ENCODE assay signal across 10 cellular contexts in the genomic region with DNA sequence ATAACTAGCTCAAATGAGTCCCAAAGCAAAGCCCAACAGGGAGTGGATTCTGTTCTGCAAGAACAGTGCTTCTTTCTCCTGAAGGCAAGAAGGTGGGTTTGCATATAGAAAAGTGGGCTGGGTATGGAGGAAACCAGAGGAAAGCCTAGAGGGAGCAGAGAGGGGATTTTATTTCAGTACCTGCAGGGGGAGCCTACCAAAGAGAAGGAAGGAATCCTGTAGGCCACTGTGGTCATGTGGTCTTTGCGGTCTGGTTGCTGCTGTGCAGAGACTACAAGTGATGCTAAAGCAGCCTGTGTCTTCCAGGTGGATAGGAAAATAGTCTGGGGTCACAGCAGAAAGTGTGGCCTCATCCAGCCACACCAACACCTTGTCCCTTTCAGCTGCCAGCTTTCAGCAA. TPM values are rescaled to one million over a fixed set of nuclear protein-coding genes. Genes with fewer than 3 reads are reported as not detected.
DNase-seq lines count a peak whose midpoint lies in the region; ATAC-seq and TF ChIP-seq lines count a peak whose summit lies in the region.
"Had no signal": no experiment of that assay in that cellular context is flagged by ENCODE, and none has a peak within 500 bp of the region (broad histone marks: within the 10 kb centered on the region; RNA-seq: fewer than 3 reads in every experiment).

No MANE protein-coding gene starts in this region.

- intact Hi-C loops in activated CD4-positive, alpha-beta T cell treated with anti-CD3 and anti-CD28 coated beads, Interleukin-2, amount 10 ng/mL, durations not matched to agents 24 days and 14 days (cut with micrococcal nuclease): no loop called here

- H3K9me3 Mint-ChIP-seq in activated CD4-positive, alpha-beta T cell treated with anti-CD3 and anti-CD28 coated beads, Interleukin-2, amount 10 ng/mL, durations not matched to agents 24 days and 14 days: no peaks in the 10 kb centered on the region
- H3K9me3 Mint-ChIP-seq in chondrocyte (ENCODE audit: low read depth) (no peaks in the 10 kb centered on the region), mesothelial cell of epicardium (no peaks in the 10 kb centered on the region)

- H3K27ac Mint-ChIP-seq in activated CD4-positive, alpha-beta T cell treated with anti-CD3 and anti-CD28 coated beads, Interleukin-2, amount 10 ng/mL, durations not matched to agents 24 days and 14 days: no peak overlapping the region
- H3K27ac Mint-ChIP-seq in chondrocyte (ENCODE audit: unreplicated experiment) (peak overlapping the region; percentile 79), mesothelial cell of epicardium (no peak overlapping the region)

- DNase-seq in activated CD4-positive, alpha-beta T cell treated with anti-CD3 and anti-CD28 coated beads, Interleukin-2, amount 10 ng/mL, durations not matched to agents 24 days and 14 days: peak; percentile 77
- no peak for DNase-seq in activated CD4-positive, alpha-beta T cell treated with anti-CD3 and anti-CD28 coated beads, Interleukin-2, amount 50 U/mL, for 4 hours
- DNase-seq in NCI-H82 treated with DMSO at 0.1 percent for 48 hours (lab: John Stamatoyannopoulos, UW; ENCODE audit: unreplicated experiment): peak; percentile 1
- no peak for DNase-seq in chondrocyte (ENCODE audit: low spot score)
- DNase-seq in renal cortical epithelial cell (ENCODE audit: low read depth): peak; percentile 42
- no peak for DNase-seq in middle frontal gyrus (ENCODE audit: extremely low spot score, low spot score)
- DNase-seq in mesothelial cell of epicardium (ENCODE audit: low spot score in 2 of 2, unreplicated experiment in 2 of 2): no peak
- DNase-seq: psoas muscle, upper lobe of left lung had no signal

- no peak overlapping the region for H3K4me3 Mint-ChIP-seq in activated CD4-positive, alpha-beta T cell treated with anti-CD3 and anti-CD28 coated beads, Interleukin-2, amount 10 ng/mL, durations not matched to agents 24 days and 14 days
- no peak overlapping the region for H3K4me3 Mint-ChIP-seq in chondrocyte (ENCODE audit: unreplicated experiment)
- H3K4me3 Mint-ChIP-seq in mesothelial cell of epicardium: no peak overlapping the region

- peaks cover 27% of the 10 kb centered on the region for H3K27me3 Mint-ChIP-seq in activated CD4-positive, alpha-beta T cell treated with anti-CD3 and anti-CD28 coated beads, Interleukin-2, amount 10 ng/mL, durations not matched to agents 24 days and 14 days
- H3K27me3 Mint-ChIP-seq in chondrocyte (ENCODE audit: low read depth) (peaks cover 49% of the 10 kb centered on the region), mesothelial cell of epicardium (ENCODE audit: low read depth) (peaks cover 86% of the 10 kb centered on the region)

- no peaks in the 10 kb centered on the region for H3K36me3 Mint-ChIP-seq in activated CD4-positive, alpha-beta T cell treated with anti-CD3 and anti-CD28 coated beads, Interleukin-2, amount 10 ng/mL, durations not matched to agents 24 days and 14 days (ENCODE audit: low read depth)
- H3K36me3 Mint-ChIP-seq in chondrocyte (ENCODE audit: low read depth): no peaks in the 10 kb centered on the region
- no peaks in the 10 kb centered on the region for H3K36me3 Mint-ChIP-seq in mesothelial cell of epicardium

- H3K4me1 Mint-ChIP-seq in activated CD4-positive, alpha-beta T cell treated with anti-CD3 and anti-CD28 coated beads, Interleukin-2, amount 10 ng/mL, durations not matched to agents 24 days and 14 days: peaks cover 3% of the 10 kb centered on the region
- H3K4me1 Mint-ChIP-seq in chondrocyte (ENCODE audit: low read depth) (peaks cover 17% of the 10 kb centered on the region), mesothelial cell of epicardium (no peaks in the 10 kb centered on the region)

- ATAC-seq in HG03457 (IDR thresholded peaks at IDR 0.05; ENCODE audit: unreplicated experiment): no peak
- ATAC-seq: psoas muscle had no signal

- peak; percentile 63 for TF ChIP-seq CTCF in chondrocyte (IDR thresholded peaks at IDR 0.05)
- no peak for TF ChIP-seq CTCF in mesothelial cell of epicardium (IDR thresholded peaks at IDR 0.05; ENCODE audit: unreplicated experiment)

RNA-seq across cellular contexts. Expression of a gene that starts 33.2 kb away (rescaled TPM):
- 2.5 and 3.8 TPM in 2 replicates for total RNA-seq in activated CD4-positive, alpha-beta T cell treated with anti-CD3 and anti-CD28 coated beads, Interleukin-2, amount 10 ng/mL, durations not matched to agents 24 days and 14 days
- total RNA-seq in chondrocyte: 18.5 to 22.0 TPM (median 21.9 TPM) in 3 replicates
- total RNA-seq in renal cortical epithelial cell: 5.7 and 53.7 TPM in 2 replicates
- not detected in 3 replicates for total RNA-seq in mesothelial cell of epicardium

RNA-seq across cellular contexts. Expression of a gene that starts 51.4 kb away (rescaled TPM):
- not detected in 2 replicates for total RNA-seq in activated CD4-positive, alpha-beta T cell treated with anti-CD3 and anti-CD28 coated beads, Interleukin-2, amount 10 ng/mL, durations not matched to agents 24 days and 14 days
- total RNA-seq in chondrocyte (not detected in 3 replicates), renal cortical epithelial cell (0.35 TPM in 2 replicates), mesothelial cell of epicardium (not detected in 3 replicates)
- total RNA-seq: psoas muscle, upper lobe of left lung had no signal

Comparison
In these comparisons a context has a peak if more than half of its experiments do, and no peak if none do; other contexts are left out.
1. DNase-seq: peak in activated CD4-positive, alpha-beta T cell treated with anti-CD3 and anti-CD28 coated beads, Interleukin-2, amount 10 ng/mL, durations not matched to agents 24 days and 14 days (single experiment), NCI-H82 treated with DMSO at 0.1 percent for 48 hours (single experiment) and renal cortical epithelial cell (single experiment); none in activated CD4-positive, alpha-beta T cell treated with anti-CD3 and anti-CD28 coated beads, Interleukin-2, amount 50 U/mL, for 4 hours (0 of 2), chondrocyte (single experiment), middle frontal gyrus (single experiment) and mesothelial cell of epicardium (0 of 2).